8 cellular contexts compared by ENCODE assay signal in genomic region chr6:147925826-147926225, GRCh38.
"Had no signal": no experiment of that assay in that cellular context is flagged by ENCODE, and none has a peak within 500 bp of the region (broad histone marks: within the 10 kb centered on the region; RNA-seq: fewer than 3 reads in every experiment).

No MANE protein-coding gene starts in this region.

- H3K27ac Mint-ChIP-seq: IgD-negative memory B cell had no signal

- H3K4me2 ChIP-seq: KMS-11 had no signal

- H3K27ac ChIP-seq: HL-60, KMS-11 had no signal

- H3K9ac ChIP-seq: KMS-11 had no signal

- FAIRE-seq: HepG2, HTR-8/SVneo had no signal

- H3K4me1 Mint-ChIP-seq: IgD-negative memory B cell had no signal

- H3K27me3 Mint-ChIP-seq: IgD-negative memory B cell had no signal

- H3K36me3 Mint-ChIP-seq: IgD-negative memory B cell had no signal

- H3K4me3 Mint-ChIP-seq: IgD-negative memory B cell had no signal

- DNase-seq: IMR-90, KBM-7, KG1 had no signal

- ATAC-seq: HepG2 had no signal
